In the genomic region with DNA sequence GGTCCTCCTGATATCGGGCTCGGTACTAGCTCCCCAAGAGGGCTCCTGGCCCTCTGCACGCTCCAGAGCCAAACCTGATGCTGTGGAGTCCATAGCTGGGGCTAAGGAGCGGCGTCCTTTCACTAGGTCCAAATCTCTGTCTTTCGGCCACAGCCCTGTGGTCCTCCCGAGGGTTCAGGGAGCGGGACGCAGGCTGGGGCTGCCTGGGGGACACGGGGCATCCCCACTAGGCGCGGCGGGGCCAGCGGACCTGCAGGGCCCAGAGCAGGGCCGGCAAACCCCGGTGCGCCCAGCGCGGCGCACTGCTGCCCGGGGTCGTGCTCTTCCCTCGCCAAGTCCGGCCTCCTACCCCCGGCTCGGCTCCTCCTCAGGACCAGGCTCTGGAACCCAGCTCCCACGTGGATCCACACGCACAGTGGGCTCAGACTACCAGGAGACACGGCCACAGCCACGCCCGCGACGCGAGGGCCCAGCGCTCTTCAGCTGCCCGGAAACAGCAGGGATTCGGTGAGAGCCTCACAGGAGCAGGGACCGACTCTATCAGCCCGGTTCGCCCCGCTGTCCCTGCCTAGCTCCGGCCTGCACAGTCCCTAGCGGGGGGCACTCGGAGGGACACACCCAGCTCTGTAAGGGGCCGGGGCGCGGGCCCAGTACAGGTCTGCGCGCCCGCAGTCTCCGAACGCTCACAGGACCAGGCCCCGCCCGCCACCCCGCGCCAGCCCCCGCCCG, we compare ENCODE assay signal across 1 cellular context.
TF ChIP-seq lines count a peak whose summit lies in the region.

No MANE protein-coding gene starts in this region.

TF ChIP-seq in HepG2, 621 proteins besides CTCF, POLR2A, EP300 and RAD21 (continued from another document and continues in another):
- TF ChIP-seq, protein P1, sequence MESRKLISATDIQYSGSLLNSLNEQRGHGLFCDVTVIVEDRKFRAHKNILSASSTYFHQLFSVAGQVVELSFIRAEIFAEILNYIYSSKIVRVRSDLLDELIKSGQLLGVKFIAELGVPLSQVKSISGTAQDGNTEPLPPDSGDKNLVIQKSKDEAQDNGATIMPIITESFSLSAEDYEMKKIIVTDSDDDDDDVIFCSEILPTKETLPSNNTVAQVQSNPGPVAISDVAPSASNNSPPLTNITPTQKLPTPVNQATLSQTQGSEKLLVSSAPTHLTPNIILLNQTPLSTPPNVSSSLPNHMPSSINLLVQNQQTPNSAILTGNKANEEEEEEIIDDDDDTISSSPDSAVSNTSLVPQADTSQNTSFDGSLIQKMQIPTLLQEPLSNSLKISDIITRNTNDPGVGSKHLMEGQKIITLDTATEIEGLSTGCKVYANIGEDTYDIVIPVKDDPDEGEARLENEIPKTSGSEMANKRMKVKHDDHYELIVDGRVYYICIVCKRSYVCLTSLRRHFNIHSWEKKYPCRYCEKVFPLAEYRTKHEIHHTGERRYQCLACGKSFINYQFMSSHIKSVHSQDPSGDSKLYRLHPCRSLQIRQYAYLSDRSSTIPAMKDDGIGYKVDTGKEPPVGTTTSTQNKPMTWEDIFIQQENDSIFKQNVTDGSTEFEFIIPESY (CRISPR knock-in tag; IDR thresholded peaks at IDR 0.05), result peak; percentile 85
- TF ChIP-seq NR2C2 (CRISPR knock-in tag; IDR thresholded peaks at IDR 0.05; ENCODE audit: borderline replicate concordance) (no peak), ZNF138 (CRISPR knock-in tag; IDR thresholded peaks at IDR 0.05; ENCODE audit: low read depth) (no peak), ZNF629 (CRISPR knock-in tag; conservative IDR thresholded peaks at IDR 0.05) (no peak), GABPA (IDR thresholded peaks at IDR 0.05; ENCODE audit: low read depth, low read length) (no peak), GABPA (CRISPR knock-in tag; IDR thresholded peaks at IDR 0.05; ENCODE audit: low read depth) (no peak), SATB2 (CRISPR knock-in tag; IDR thresholded peaks at IDR 0.05) (no peak), MAFG (CRISPR knock-in tag; IDR thresholded peaks at IDR 0.05) (no peak), ARNT2 (CRISPR knock-in tag; IDR thresholded peaks at IDR 0.05; ENCODE audit: low read depth) (no peak), ZNF143 (CRISPR knock-in tag; IDR thresholded peaks at IDR 0.05) (no peak), ZNF12 (CRISPR knock-in tag; IDR thresholded peaks at IDR 0.05) (no peak), SNRNP70 (IDR thresholded peaks at IDR 0.05; ENCODE audit: low read depth, low read length) (no peak), ATF1 (CRISPR knock-in tag; IDR thresholded peaks at IDR 0.05) (no peak), CHD4 (IDR thresholded peaks at IDR 0.05; ENCODE audit: borderline replicate concordance, low read length) (no peak), SMAD9 (CRISPR knock-in tag; IDR thresholded peaks at IDR 0.05) (no peak), MED13 (CRISPR knock-in tag; IDR thresholded peaks at IDR 0.05) (no peak; the same call in 1 of the 2 replicates), HMGA1 (CRISPR knock-in tag; conservative IDR thresholded peaks at IDR 0.05) (no peak), CBX1 (IDR thresholded peaks at IDR 0.05; ENCODE audit: low read depth) (no peak), DNMT1 (CRISPR knock-in tag; IDR thresholded peaks at IDR 0.05) (no peak; the same call in 1 of the 2 replicates), SRY (CRISPR knock-in tag; IDR thresholded peaks at IDR 0.05) (peak; percentile 71; the same call in 1 of the 2 replicates), ZNF746 (CRISPR knock-in tag; IDR thresholded peaks at IDR 0.05) (no peak), KDM4B (CRISPR knock-in tag; IDR thresholded peaks at IDR 0.05) (0 out of 2 replicates have a peak, but pooled peaks have one; percentile 11), FOXC1 (CRISPR knock-in tag; IDR thresholded peaks at IDR 0.05; ENCODE audit: borderline replicate concordance) (peak; percentile 32; the same call in 1 of the 2 replicates), ZFP36L2 (CRISPR knock-in tag; IDR thresholded peaks at IDR 0.05) (no peak), NRL (CRISPR knock-in tag; IDR thresholded peaks at IDR 0.05; ENCODE audit: borderline replicate concordance) (0 out of 2 replicates have a peak, but pooled peaks have one; percentile 6), ESRRA (CRISPR knock-in tag; IDR thresholded peaks at IDR 0.05; ENCODE audit: low read depth) (no peak), TOPORS (CRISPR knock-in tag; IDR thresholded peaks at IDR 0.05) (no peak), AKAP8 (CRISPR knock-in tag; IDR thresholded peaks at IDR 0.05) (no peak), CAMTA2 (CRISPR knock-in tag; IDR thresholded peaks at IDR 0.05; ENCODE audit: borderline replicate concordance) (no peak), GFI1 (CRISPR knock-in tag; IDR thresholded peaks at IDR 0.05; ENCODE audit: borderline replicate concordance) (no peak; the same call in 1 of the 2 replicates), TP53 (CRISPR knock-in tag; conservative IDR thresholded peaks at IDR 0.05) (no peak), PAX8 (CRISPR knock-in tag; IDR thresholded peaks at IDR 0.05; ENCODE audit: borderline replicate concordance) (no peak), RCOR2 (CRISPR knock-in tag; IDR thresholded peaks at IDR 0.05) (no peak)
- TF ChIP-seq, protein P2, sequence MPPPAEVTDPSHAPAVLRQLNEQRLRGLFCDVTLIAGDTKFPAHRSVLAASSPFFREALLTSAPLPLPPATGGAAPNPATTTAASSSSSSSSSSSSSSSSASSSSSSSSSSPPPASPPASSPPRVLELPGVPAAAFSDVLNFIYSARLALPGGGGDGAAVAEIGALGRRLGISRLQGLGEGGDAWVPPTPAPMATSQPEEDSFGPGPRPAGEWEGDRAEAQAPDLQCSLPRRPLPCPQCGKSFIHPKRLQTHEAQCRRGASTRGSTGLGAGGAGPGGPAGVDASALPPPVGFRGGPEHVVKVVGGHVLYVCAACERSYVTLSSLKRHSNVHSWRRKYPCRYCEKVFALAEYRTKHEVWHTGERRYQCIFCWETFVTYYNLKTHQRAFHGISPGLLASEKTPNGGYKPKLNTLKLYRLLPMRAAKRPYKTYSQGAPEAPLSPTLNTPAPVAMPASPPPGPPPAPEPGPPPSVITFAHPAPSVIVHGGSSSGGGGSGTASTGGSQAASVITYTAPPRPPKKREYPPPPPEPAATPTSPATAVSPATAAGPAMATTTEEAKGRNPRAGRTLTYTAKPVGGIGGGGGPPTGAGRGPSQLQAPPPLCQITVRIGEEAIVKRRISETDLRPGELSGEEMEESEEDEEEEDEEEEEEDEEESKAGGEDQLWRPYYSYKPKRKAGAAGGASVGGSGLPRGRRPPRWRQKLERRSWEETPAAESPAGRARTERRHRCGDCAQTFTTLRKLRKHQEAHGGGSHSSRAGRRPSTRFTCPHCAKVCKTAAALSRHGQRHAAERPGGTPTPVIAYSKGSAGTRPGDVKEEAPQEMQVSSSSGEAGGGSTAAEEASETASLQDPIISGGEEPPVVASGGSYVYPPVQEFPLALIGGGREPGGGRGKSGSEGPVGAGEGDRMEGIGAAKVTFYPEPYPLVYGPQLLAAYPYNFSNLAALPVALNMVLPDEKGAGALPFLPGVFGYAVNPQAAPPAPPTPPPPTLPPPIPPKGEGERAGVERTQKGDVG (CRISPR knock-in tag; IDR thresholded peaks at IDR 0.05; ENCODE audit: borderline replicate concordance), result peak; percentile 31; the same call in 1 of the 2 replicates
- TF ChIP-seq, protein P3, sequence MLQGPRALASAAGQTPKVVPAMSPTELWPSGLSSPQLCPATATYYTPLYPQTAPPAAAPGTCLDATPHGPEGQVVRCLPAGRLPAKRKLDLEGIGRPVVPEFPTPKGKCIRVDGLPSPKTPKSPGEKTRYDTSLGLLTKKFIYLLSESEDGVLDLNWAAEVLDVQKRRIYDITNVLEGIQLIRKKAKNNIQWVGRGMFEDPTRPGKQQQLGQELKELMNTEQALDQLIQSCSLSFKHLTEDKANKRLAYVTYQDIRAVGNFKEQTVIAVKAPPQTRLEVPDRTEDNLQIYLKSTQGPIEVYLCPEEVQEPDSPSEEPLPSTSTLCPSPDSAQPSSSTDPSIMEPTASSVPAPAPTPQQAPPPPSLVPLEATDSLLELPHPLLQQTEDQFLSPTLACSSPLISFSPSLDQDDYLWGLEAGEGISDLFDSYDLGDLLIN (CRISPR knock-in tag; IDR thresholded peaks at IDR 0.05; ENCODE audit: borderline replicate concordance), result no peak
- TF ChIP-seq, protein P4, sequence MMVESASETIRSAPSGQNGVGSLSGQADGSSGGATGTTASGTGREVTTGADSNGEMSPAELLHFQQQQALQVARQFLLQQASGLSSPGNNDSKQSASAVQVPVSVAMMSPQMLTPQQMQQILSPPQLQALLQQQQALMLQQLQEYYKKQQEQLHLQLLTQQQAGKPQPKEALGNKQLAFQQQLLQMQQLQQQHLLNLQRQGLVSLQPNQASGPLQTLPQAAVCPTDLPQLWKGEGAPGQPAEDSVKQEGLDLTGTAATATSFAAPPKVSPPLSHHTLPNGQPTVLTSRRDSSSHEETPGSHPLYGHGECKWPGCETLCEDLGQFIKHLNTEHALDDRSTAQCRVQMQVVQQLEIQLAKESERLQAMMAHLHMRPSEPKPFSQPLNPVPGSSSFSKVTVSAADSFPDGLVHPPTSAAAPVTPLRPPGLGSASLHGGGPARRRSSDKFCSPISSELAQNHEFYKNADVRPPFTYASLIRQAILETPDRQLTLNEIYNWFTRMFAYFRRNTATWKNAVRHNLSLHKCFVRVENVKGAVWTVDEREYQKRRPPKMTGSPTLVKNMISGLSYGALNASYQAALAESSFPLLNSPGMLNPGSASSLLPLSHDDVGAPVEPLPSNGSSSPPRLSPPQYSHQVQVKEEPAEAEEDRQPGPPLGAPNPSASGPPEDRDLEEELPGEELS (CRISPR knock-in tag; IDR thresholded peaks at IDR 0.05), result no peak
- TF ChIP-seq, protein P5, sequence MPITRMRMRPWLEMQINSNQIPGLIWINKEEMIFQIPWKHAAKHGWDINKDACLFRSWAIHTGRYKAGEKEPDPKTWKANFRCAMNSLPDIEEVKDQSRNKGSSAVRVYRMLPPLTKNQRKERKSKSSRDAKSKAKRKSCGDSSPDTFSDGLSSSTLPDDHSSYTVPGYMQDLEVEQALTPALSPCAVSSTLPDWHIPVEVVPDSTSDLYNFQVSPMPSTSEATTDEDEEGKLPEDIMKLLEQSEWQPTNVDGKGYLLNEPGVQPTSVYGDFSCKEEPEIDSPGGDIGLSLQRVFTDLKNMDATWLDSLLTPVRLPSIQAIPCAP (CRISPR knock-in tag; IDR thresholded peaks at IDR 0.05; ENCODE audit: low read depth), result no peak
- TF ChIP-seq, protein P6, sequence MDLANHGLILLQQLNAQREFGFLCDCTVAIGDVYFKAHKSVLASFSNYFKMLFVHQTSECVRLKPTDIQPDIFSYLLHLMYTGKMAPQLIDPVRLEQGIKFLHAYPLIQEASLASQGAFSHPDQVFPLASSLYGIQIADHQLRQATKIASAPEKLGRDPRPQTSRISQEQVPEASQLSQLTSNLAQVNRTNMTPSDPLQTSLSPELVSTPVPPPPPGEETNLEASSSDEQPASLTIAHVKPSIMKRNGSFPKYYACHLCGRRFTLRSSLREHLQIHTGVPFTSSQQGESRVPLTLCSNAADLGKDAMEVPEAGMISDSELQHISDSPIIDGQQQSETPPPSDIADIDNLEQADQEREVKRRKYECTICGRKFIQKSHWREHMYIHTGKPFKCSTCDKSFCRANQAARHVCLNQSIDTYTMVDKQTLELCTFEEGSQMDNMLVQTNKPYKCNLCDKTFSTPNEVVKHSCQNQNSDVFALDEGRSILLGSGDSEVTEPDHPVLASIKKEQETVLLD (CRISPR knock-in tag; IDR thresholded peaks at IDR 0.05; ENCODE audit: low read depth), result peak; percentile 28; the same call in 1 of the 2 replicates
- TF ChIP-seq, protein P7, sequence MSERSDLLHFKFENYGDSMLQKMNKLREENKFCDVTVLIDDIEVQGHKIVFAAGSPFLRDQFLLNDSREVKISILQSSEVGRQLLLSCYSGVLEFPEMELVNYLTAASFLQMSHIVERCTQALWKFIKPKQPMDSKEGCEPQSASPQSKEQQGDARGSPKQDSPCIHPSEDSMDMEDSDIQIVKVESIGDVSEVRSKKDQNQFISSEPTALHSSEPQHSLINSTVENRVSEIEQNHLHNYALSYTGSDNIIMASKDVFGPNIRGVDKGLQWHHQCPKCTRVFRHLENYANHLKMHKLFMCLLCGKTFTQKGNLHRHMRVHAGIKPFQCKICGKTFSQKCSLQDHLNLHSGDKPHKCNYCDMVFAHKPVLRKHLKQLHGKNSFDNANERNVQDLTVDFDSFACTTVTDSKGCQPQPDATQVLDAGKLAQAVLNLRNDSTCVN (CRISPR knock-in tag; IDR thresholded peaks at IDR 0.05; ENCODE audit: borderline replicate concordance), result no peak
- TF ChIP-seq, protein P8, sequence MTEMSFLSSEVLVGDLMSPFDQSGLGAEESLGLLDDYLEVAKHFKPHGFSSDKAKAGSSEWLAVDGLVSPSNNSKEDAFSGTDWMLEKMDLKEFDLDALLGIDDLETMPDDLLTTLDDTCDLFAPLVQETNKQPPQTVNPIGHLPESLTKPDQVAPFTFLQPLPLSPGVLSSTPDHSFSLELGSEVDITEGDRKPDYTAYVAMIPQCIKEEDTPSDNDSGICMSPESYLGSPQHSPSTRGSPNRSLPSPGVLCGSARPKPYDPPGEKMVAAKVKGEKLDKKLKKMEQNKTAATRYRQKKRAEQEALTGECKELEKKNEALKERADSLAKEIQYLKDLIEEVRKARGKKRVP (CRISPR knock-in tag; IDR thresholded peaks at IDR 0.05), result no peak
- TF ChIP-seq, protein P9, sequence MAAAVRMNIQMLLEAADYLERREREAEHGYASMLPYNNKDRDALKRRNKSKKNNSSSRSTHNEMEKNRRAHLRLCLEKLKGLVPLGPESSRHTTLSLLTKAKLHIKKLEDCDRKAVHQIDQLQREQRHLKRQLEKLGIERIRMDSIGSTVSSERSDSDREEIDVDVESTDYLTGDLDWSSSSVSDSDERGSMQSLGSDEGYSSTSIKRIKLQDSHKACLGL (CRISPR knock-in tag; IDR thresholded peaks at IDR 0.05), result peak; percentile 64
- TF ChIP-seq, protein P10, sequence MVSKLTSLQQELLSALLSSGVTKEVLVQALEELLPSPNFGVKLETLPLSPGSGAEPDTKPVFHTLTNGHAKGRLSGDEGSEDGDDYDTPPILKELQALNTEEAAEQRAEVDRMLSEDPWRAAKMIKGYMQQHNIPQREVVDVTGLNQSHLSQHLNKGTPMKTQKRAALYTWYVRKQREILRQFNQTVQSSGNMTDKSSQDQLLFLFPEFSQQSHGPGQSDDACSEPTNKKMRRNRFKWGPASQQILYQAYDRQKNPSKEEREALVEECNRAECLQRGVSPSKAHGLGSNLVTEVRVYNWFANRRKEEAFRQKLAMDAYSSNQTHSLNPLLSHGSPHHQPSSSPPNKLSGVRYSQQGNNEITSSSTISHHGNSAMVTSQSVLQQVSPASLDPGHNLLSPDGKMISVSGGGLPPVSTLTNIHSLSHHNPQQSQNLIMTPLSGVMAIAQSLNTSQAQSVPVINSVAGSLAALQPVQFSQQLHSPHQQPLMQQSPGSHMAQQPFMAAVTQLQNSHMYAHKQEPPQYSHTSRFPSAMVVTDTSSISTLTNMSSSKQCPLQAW (CRISPR knock-in tag; IDR thresholded peaks at IDR 0.05), result peak; percentile 63; the same call in 1 of the 2 replicates
- TF ChIP-seq, protein P11, sequence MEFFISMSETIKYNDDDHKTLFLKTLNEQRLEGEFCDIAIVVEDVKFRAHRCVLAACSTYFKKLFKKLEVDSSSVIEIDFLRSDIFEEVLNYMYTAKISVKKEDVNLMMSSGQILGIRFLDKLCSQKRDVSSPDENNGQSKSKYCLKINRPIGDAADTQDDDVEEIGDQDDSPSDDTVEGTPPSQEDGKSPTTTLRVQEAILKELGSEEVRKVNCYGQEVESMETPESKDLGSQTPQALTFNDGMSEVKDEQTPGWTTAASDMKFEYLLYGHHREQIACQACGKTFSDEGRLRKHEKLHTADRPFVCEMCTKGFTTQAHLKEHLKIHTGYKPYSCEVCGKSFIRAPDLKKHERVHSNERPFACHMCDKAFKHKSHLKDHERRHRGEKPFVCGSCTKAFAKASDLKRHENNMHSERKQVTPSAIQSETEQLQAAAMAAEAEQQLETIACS (CRISPR knock-in tag; IDR thresholded peaks at IDR 0.05), result no peak
